ENCODE assay signal across 9 cellular contexts in the genomic region with DNA sequence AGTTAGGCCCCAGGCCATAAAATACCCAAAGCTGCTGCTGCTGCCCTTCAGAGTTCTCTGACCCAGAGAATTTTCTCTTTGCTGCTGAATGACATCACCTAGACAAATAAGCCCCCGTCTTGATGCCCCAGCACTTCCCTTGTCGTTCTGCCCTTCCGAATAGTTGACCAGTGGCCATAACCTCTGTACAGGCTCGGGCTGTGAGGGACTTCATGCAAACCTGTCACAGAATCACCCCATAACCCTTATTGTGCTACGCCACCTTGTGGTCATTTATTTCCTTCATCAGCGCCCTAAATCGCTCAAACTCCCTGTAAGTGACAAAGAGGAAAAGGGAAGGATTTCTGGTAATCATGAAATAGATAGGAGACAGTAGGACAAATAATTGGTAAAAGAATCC. TPM values are rescaled to one million over a fixed set of nuclear protein-coding genes. Genes with fewer than 3 reads are reported as not detected.
DNase-seq lines count a peak whose midpoint lies in the region; ATAC-seq and TF ChIP-seq lines count a peak whose summit lies in the region.
"Had no signal": no experiment of that assay in that cellular context is flagged by ENCODE, and none has a peak within 500 bp of the region (broad histone marks: within the 10 kb centered on the region; RNA-seq: fewer than 3 reads in every experiment).

No MANE protein-coding gene starts in this region.

- peak; percentile 77 for ATAC-seq in HCT116
- peak; percentile 48 for ATAC-seq in activated CD8-positive, alpha-beta T cell treated with anti-CD3 and anti-CD28 coated beads, Interleukin-2, amount 10 ng/mL, durations not matched to agents 7 days and 5 days
- no peak for ATAC-seq in GM21423 (IDR thresholded peaks at IDR 0.05; ENCODE audit: unreplicated experiment)
- ATAC-seq in HG02885 (IDR thresholded peaks at IDR 0.05; ENCODE audit: poor library complexity, unreplicated experiment): no peak
- ATAC-seq: T-helper 17 cell had no signal

- peaks cover 8% of the 10 kb centered on the region for H3K4me1 Mint-ChIP-seq in Calu3 (ENCODE audit: low read depth, unreplicated experiment)
- H3K4me1 Mint-ChIP-seq in activated CD8-positive, alpha-beta T cell treated with anti-CD3 and anti-CD28 coated beads, Interleukin-2, amount 10 ng/mL, durations not matched to agents 7 days and 5 days (ENCODE audit: low read depth): peaks cover 18% of the 10 kb centered on the region
- peaks cover 7% of the 10 kb centered on the region for H3K4me1 Mint-ChIP-seq in neural progenitor cell

- H3K27me3 ChIP-seq in HCT116 (ENCODE audit: insufficient read depth, low read length): no peaks in the 10 kb centered on the region
- no peaks in the 10 kb centered on the region for H3K27me3 ChIP-seq in neural progenitor cell

- intact Hi-C loops in Calu3 (cut with micrococcal nuclease; ENCODE audit: unreplicated experiment): loop anchor here (5.0 to 10.0 kb wide), 2 partner anchors 528 to 831 kb away; a partner anchor contains a TSS
- intact Hi-C loops in HCT116 (cut with micrococcal nuclease): loop anchor here (1.0 to 5.0 kb wide), 5 partner anchors 171 to 833 kb away; a partner anchor contains a TSS

- POLR2A ChIA-PET in HCT116 (lab: Charles Lee): no interaction called here
- POLR2A ChIA-PET in activated CD8-positive, alpha-beta T cell treated with anti-CD3 and anti-CD28 coated beads, Interleukin-2, amount 10 ng/mL, durations not matched to agents 7 days and 5 days (lab: Charles Lee): no interaction called here

- H3K9me3 Mint-ChIP-seq in Calu3 (ENCODE audit: low read depth, unreplicated experiment) (peaks cover 7% of the 10 kb centered on the region), neural progenitor cell (peaks cover 22% of the 10 kb centered on the region)
- no peaks in the 10 kb centered on the region for H3K9me3 Mint-ChIP-seq in activated CD8-positive, alpha-beta T cell treated with anti-CD3 and anti-CD28 coated beads, Interleukin-2, amount 10 ng/mL, durations not matched to agents 7 days and 5 days (ENCODE audit: insufficient read depth)

- H3K27me3 Mint-ChIP-seq in Calu3 (ENCODE audit: unreplicated experiment) (no peaks in the 10 kb centered on the region), neural progenitor cell (ENCODE audit: insufficient read depth, low read depth) (no peaks in the 10 kb centered on the region)
- H3K27me3 Mint-ChIP-seq in activated CD8-positive, alpha-beta T cell treated with anti-CD3 and anti-CD28 coated beads, Interleukin-2, amount 10 ng/mL, durations not matched to agents 7 days and 5 days (ENCODE audit: low read depth): no peaks in the 10 kb centered on the region
- H3K27me3 Mint-ChIP-seq: T-helper 17 cell had no signal

- peak; percentile 78 for TF ChIP-seq RAD21 in HCT116 (IDR thresholded peaks at IDR 0.05; ENCODE audit: low read depth)

- H3K4me1 ChIP-seq in HCT116 (ENCODE audit: control insufficient read depth in 1 of 2, insufficient read depth in 2 of 2, low read length in 2 of 2): no peaks in the 10 kb centered on the region
- no peaks in the 10 kb centered on the region for H3K4me1 ChIP-seq in neural progenitor cell

- BruUV-seq in Calu3 (replicated peaks; lab: Mats Ljungman, UMichigan) (no TSS peak), HCT116 (replicated peaks; lab: Mats Ljungman, UMichigan) (no TSS peak)

- no peak overlapping the region for H3K4me3 ChIP-seq in HCT116 (replicated peaks in 1 of 2; ENCODE audit: low read depth in 1 of 2, low read length in 2 of 2)
- H3K4me3 ChIP-seq in neural progenitor cell: no peak overlapping the region

- H2AFZ ChIP-seq in HCT116 (ENCODE audit: low read depth, low read length, poor library complexity, severe bottlenecking) (peak overlapping the region; percentile 76), neural progenitor cell (replicated peaks) (no peak overlapping the region)

- RAD21 ChIA-PET in HCT116 (lab: Charles Lee; ENCODE audit: low non-redundant PET in 1 of 2, low total read pairs in 2 of 2, uncharacterized antibody in 2 of 2, unreplicated experiment in 2 of 2): no interaction called here

- H3K27ac ChIP-seq in HCT116 (ENCODE audit: low read depth, low read length) (no peak overlapping the region), neural progenitor cell (no peak overlapping the region)

- DNase-seq in Calu3: peak; percentile 44
- peak; percentile 64 for DNase-seq in HCT116 (ENCODE audit: low read depth, low spot score)
- peak; percentile 35 for DNase-seq in NCI-H446 treated with DMSO at 0.1 percent for 48 hours (lab: John Stamatoyannopoulos, UW)
- peak; percentile 55 for DNase-seq in activated CD8-positive, alpha-beta T cell treated with anti-CD3 and anti-CD28 coated beads, Interleukin-2, amount 10 ng/mL, durations not matched to agents 7 days and 5 days
- peak; percentile 76 for DNase-seq in fibroblast of peridontal ligament (ENCODE audit: extremely low read depth)
- peak; percentile 71 for DNase-seq in neural progenitor cell (ENCODE audit: low spot score)

- H3K4me2 ChIP-seq in HCT116 (ENCODE audit: low read length) (peak overlapping the region; percentile 25), neural progenitor cell (no peak overlapping the region)

- H3K79me2 ChIP-seq in HCT116 (ENCODE audit: insufficient read depth, low read length) (no peaks in the 10 kb centered on the region), neural progenitor cell (ENCODE audit: low read depth) (no peaks in the 10 kb centered on the region)

- peaks cover 13% of the 10 kb centered on the region for H3K36me3 Mint-ChIP-seq in Calu3 (ENCODE audit: insufficient read depth, unreplicated experiment)
- H3K36me3 Mint-ChIP-seq in activated CD8-positive, alpha-beta T cell treated with anti-CD3 and anti-CD28 coated beads, Interleukin-2, amount 10 ng/mL, durations not matched to agents 7 days and 5 days (ENCODE audit: low read depth): peaks cover 7% of the 10 kb centered on the region
- no peaks in the 10 kb centered on the region for H3K36me3 Mint-ChIP-seq in neural progenitor cell

- H3K27ac Mint-ChIP-seq in Calu3 (ENCODE audit: unreplicated experiment) (no peak overlapping the region), neural progenitor cell (no peak overlapping the region)
- H3K27ac Mint-ChIP-seq in activated CD8-positive, alpha-beta T cell treated with anti-CD3 and anti-CD28 coated beads, Interleukin-2, amount 10 ng/mL, durations not matched to agents 7 days and 5 days: peak overlapping the region; percentile 66
- H3K27ac Mint-ChIP-seq: T-helper 17 cell had no signal

- H3K9me2 ChIP-seq in HCT116 (ENCODE audit: insufficient read depth): no peaks in the 10 kb centered on the region

- no peaks in the 10 kb centered on the region for H3K9me3 ChIP-seq in HCT116 (ENCODE audit: control insufficient read depth in 1 of 2, insufficient read depth in 1 of 2, low read depth in 1 of 2, low read length in 2 of 2)
- H3K9me3 ChIP-seq in neural progenitor cell (ENCODE audit: low read depth): no peaks in the 10 kb centered on the region

- H4K20me1 ChIP-seq in HCT116 (ENCODE audit: insufficient read depth) (no peaks in the 10 kb centered on the region), neural progenitor cell (ENCODE audit: low read depth) (no peaks in the 10 kb centered on the region)

- peak; percentile 43 for TF ChIP-seq CTCF in Calu3 (IDR thresholded peaks at IDR 0.05; ENCODE audit: unreplicated experiment)
- TF ChIP-seq CTCF in HCT116 (IDR thresholded peaks at IDR 0.05 in 2 of 3, conservative IDR thresholded peaks at IDR 0.05 in 1 of 3; ENCODE audit: borderline replicate concordance in 1 of 3, insufficient read depth in 1 of 3, low read depth in 2 of 3, low read length in 2 of 3): peak; percentile 43 to 65 (median 64); a peak in 5 of 6 replicates
- peak; percentile 65 for TF ChIP-seq CTCF in neural progenitor cell (IDR thresholded peaks at IDR 0.05)

- H3K9ac ChIP-seq in HCT116 (ENCODE audit: low read length) (no peak overlapping the region), neural progenitor cell (no peak overlapping the region)

- TF ChIP-seq POLR2A in HCT116 (IDR thresholded peaks at IDR 0.05; ENCODE audit: borderline replicate concordance, extremely low read depth, insufficient read depth, insufficient read length): no peak

- no peaks in the 10 kb centered on the region for H3K36me3 ChIP-seq in HCT116 (ENCODE audit: control insufficient read depth in 1 of 2, insufficient read depth in 2 of 2, low read length in 2 of 2)
- no peaks in the 10 kb centered on the region for H3K36me3 ChIP-seq in neural progenitor cell

- no peak overlapping the region for H3K4me3 Mint-ChIP-seq in Calu3 (ENCODE audit: low read depth, unreplicated experiment)
- no peak overlapping the region for H3K4me3 Mint-ChIP-seq in activated CD8-positive, alpha-beta T cell treated with anti-CD3 and anti-CD28 coated beads, Interleukin-2, amount 10 ng/mL, durations not matched to agents 7 days and 5 days
- peak overlapping the region; percentile 22 for H3K4me3 Mint-ChIP-seq in neural progenitor cell
- H3K4me3 Mint-ChIP-seq: T-helper 17 cell had no signal

- CTCF ChIA-PET in Calu3 (lab: Charles Lee) (no interaction called here), HCT116 (lab: Charles Lee) (no interaction called here)
- CTCF ChIA-PET in activated CD8-positive, alpha-beta T cell treated with anti-CD3 and anti-CD28 coated beads, Interleukin-2, amount 10 ng/mL, durations not matched to agents 7 days and 5 days (lab: Charles Lee): interaction anchor here (0.6 to 3.8 kb wide), 3 partner anchors 172 to 193 kb away, joined by 3 to 20 read pairs (median 20); a partner anchor contains a TSS

- H3F3A ChIP-seq in neural progenitor cell (ENCODE audit: low read depth): no peaks in the 10 kb centered on the region

TF ChIP-seq in HCT116, 20 proteins besides CTCF, POLR2A, EP300 and RAD21 (continues in another document):
- TF ChIP-seq SRF (IDR thresholded peaks at IDR 0.05; ENCODE audit: low read depth) (no peak), CBX3 (IDR thresholded peaks at IDR 0.05; ENCODE audit: low read depth) (no peak), YY1 (IDR thresholded peaks at IDR 0.05; ENCODE audit: extremely low read depth, insufficient replicate concordance, low read depth, low read length) (no peak)

RNA-seq across cellular contexts. Expression of a gene that starts 18.8 kb away (rescaled TPM):
- total RNA-seq in Calu3 (2022) (not detected in 2 replicates), HCT116 (2021; ENCODE audit: unreplicated experiment) (not detected), neural progenitor cell (ENCODE audit: low replicate concordance) (9.6 TPM in 1 of 2 replicates, not detected in the other)
- not detected in 2 replicates for polyA plus RNA-seq in HCT116 (2012)
- total RNA-seq in activated CD8-positive, alpha-beta T cell treated with anti-CD3 and anti-CD28 coated beads, Interleukin-2, amount 10 ng/mL, durations not matched to agents 7 days and 5 days: not detected
- total RNA-seq: T-helper 17 cell had no signal

RNA-seq across cellular contexts. Expression of a gene that starts 21.8 kb away (rescaled TPM):
- 7.3 and 8.1 TPM in 2 replicates for total RNA-seq in Calu3 (2022)
- 5.1 TPM for total RNA-seq in HCT116 (2021; ENCODE audit: unreplicated experiment)
- polyA plus RNA-seq in HCT116 (2012): 1.5 and 2.4 TPM in 2 replicates
- 10 to 100 TPM in 1 of 2 experiments, 1 to 10 TPM in 1; 9.0 to 10.2 TPM for total RNA-seq in activated CD8-positive, alpha-beta T cell treated with anti-CD3 and anti-CD28 coated beads, Interleukin-2, amount 10 ng/mL, durations not matched to agents 7 days and 5 days
- total RNA-seq in neural progenitor cell (ENCODE audit: low replicate concordance): 9.8 and 15.2 TPM in 2 replicates

RNA-seq across cellular contexts. Expression of a gene that starts 45.9 kb away (rescaled TPM):
- 2.6 and 2.8 TPM in 2 replicates for total RNA-seq in Calu3 (2022)
- not detected for total RNA-seq in HCT116 (2021; ENCODE audit: unreplicated experiment)
- not detected in 2 replicates for polyA plus RNA-seq in HCT116 (2012)
- 1 to 10 TPM in 1 of 2 experiments, under 1 TPM in 1; 0.99 to 1.6 TPM for total RNA-seq in activated CD8-positive, alpha-beta T cell treated with anti-CD3 and anti-CD28 coated beads, Interleukin-2, amount 10 ng/mL, durations not matched to agents 7 days and 5 days
- 2.1 and 2.4 TPM in 2 replicates for total RNA-seq in neural progenitor cell (ENCODE audit: low replicate concordance)

Comparison
In these comparisons a context has a peak if more than half of its experiments do, and no peak if none do; other contexts are left out.
1. ATAC-seq: peak in HCT116 (single experiment) and activated CD8-positive, alpha-beta T cell treated with anti-CD3 and anti-CD28 coated beads, Interleukin-2, amount 10 ng/mL, durations not matched to agents 7 days and 5 days (single experiment); none in GM21423 (single experiment) and HG02885 (single experiment).
2. Peak in every context shown above with its lines, with median percentiles within 50 percentile points of each other: DNase-seq and CTCF ChIP-seq.